1 cellular context compared by ENCODE assay signal in genomic region chr5:138737494-138738265, GRCh38.
TF ChIP-seq lines count a peak whose summit lies in the region.

No MANE protein-coding gene starts in this region.

TF ChIP-seq in neural cell, 6 proteins besides CTCF, POLR2A, EP300 and RAD21 (continued from another document):
- no peak for TF ChIP-seq REST (IDR thresholded peaks at IDR 0.05; ENCODE audit: borderline replicate concordance)
- TF ChIP-seq POLR2AphosphoS5 (IDR thresholded peaks at IDR 0.05): no peak
- TF ChIP-seq SMC3 (conservative IDR thresholded peaks at IDR 0.05; ENCODE audit: poor library complexity): no peak
- TF ChIP-seq TAF1 (IDR thresholded peaks at IDR 0.05; ENCODE audit: low read depth): no peak
TF ChIP-seq in neural cell: peak in this region for 0.
